Comparison of ENCODE assay signal across 8 cellular contexts in the genomic region with DNA sequence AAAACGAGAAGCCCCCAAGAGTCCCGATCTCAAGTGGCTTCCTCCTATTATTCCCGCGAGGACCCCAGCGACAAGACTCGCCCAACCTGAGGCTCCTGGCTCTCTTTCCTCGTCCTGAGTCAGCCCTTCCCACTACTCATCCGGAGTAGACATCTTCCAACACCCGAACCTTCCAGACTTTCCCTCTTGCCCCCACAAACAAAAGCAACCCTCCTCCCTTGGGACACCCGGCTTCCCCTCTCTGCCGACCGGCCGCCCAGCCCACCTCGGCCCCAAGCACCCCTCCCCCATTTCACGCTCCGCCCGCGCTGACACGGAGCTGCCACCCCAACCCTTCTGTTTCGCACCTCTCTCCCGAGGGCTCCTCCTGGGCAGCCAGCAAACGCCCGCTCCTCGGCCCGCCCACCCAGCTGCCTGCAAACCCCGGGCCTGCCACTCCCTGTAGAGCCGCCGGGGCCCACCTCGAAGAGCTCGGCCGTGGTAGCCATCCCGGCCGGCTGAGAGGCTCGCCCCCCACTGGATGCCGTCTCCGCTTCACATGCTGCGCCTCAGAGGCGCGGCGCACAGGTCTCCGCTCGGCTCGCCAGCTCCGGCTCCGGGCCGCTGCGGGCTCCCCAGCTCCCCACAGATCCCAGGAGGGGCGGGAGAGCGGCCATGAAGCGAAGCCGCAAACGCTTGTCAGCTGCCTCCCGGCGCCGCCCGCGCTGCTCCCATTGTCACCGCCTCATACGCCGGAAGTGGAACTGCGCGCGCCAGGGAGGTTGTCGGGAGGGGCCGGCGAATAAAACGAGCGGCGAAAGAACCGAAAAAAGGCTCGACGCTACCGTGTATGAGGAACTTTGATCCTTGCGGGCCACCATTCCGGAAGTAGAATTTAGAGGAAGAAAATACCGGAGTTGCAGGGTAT. TPM values are rescaled to one million over a fixed set of nuclear protein-coding genes. Genes with fewer than 3 reads are reported as not detected.
DNase-seq lines count a peak whose midpoint lies in the region; ATAC-seq and TF ChIP-seq lines count a peak whose summit lies in the region.

A gene with protein sequence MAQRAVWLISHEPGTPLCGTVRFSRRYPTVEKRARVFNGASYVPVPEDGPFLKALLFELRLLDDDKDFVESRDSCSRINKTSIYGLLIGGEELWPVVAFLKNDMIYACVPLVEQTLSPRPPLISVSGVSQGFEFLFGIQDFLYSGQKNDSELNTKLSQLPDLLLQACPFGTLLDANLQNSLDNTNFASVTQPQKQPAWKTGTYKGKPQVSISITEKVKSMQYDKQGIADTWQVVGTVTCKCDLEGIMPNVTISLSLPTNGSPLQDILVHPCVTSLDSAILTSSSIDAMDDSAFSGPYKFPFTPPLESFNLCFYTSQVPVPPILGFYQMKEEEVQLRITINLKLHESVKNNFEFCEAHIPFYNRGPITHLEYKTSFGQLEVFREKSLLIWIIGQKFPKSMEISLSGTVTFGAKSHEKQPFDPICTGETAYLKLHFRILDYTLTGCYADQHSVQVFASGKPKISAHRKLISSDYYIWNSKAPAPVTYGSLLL (plus strand): TSS at position 811 of the 907 bp plus-strand sequence. CDS start 344 bp downstream, outside the sequence.
A gene with protein sequence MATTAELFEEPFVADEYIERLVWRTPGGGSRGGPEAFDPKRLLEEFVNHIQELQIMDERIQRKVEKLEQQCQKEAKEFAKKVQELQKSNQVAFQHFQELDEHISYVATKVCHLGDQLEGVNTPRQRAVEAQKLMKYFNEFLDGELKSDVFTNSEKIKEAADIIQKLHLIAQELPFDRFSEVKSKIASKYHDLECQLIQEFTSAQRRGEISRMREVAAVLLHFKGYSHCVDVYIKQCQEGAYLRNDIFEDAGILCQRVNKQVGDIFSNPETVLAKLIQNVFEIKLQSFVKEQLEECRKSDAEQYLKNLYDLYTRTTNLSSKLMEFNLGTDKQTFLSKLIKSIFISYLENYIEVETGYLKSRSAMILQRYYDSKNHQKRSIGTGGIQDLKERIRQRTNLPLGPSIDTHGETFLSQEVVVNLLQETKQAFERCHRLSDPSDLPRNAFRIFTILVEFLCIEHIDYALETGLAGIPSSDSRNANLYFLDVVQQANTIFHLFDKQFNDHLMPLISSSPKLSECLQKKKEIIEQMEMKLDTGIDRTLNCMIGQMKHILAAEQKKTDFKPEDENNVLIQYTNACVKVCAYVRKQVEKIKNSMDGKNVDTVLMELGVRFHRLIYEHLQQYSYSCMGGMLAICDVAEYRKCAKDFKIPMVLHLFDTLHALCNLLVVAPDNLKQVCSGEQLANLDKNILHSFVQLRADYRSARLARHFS (minus strand): TSS at position 745 of the 907 bp plus-strand sequence. CDS start 257 bp downstream, at position 488.

- peak within 1 kb of the TSS; percentile 58 for H3K56ac ChIP-seq in H9 (ENCODE audit: insufficient read length, low read depth, low read length)

- peaks cover 2% of the 10 kb centered on the region for H4K20me1 ChIP-seq in H9 (ENCODE audit: control insufficient read depth, insufficient read depth, insufficient read length)

- H4K91ac ChIP-seq in H9 (ENCODE audit: insufficient read length, low read depth, low read length): no peak within 1 kb of the TSS

- peak within 1 kb of the TSS; percentile 46 for H4K8ac ChIP-seq in H9 (replicated peaks; ENCODE audit: insufficient read length, low read depth, low read length)

- H3T11ph ChIP-seq in H9 (ENCODE audit: low read length): no peak within 1 kb of the TSS

- no peaks in the 10 kb centered on the region for H3K9me3 Mint-ChIP-seq in H9
- H3K9me3 Mint-ChIP-seq in natural killer cell treated with Interleukin-12 subunit alpha and Interleukin-12 subunit beta and Interleukin-15 and Interleukin-18, amount 100 ng/mL, for 72 hours: no peaks in the 10 kb centered on the region

- WGBS in H9 (ENCODE audit: extremely low coverage, insufficient read length, low lambda C conversion rate): no CpG with 5 or more reads among the region's 76 CpGs

- H3K9me3 ChIP-seq in H9 (ENCODE audit: control insufficient read depth, low read depth, low read length) (no peaks in the 10 kb centered on the region), MG63 (no peaks in the 10 kb centered on the region)

- peak within 1 kb of the TSS; percentile 99 to 100 for H3K4me3 Mint-ChIP-seq in H9
- H3K4me3 Mint-ChIP-seq in natural killer cell treated with Interleukin-12 subunit alpha and Interleukin-12 subunit beta and Interleukin-15 and Interleukin-18, amount 100 ng/mL, for 72 hours: peak within 1 kb of the TSS; percentile 100

- peaks cover 3% of the 10 kb centered on the region for H3K23me2 ChIP-seq in H9 (ENCODE audit: insufficient read length, low read depth, low read length, poor library complexity, severe bottlenecking)

- peak within 1 kb of the TSS; percentile 92 for H3K23ac ChIP-seq in H9 (ENCODE audit: insufficient read length, low read depth, low read length)

- TF ChIP-seq CTCF in H9 (conservative IDR thresholded peaks at IDR 0.05): no peak
- TF ChIP-seq CTCF in fibroblast of pulmonary artery (IDR thresholded peaks at IDR 0.05; ENCODE audit: low read length, missing control alignments): no peak

- peak within 1 kb of the TSS; percentile 99 to 100 (median 99) for H3K27ac Mint-ChIP-seq in H9
- peak within 1 kb of the TSS; percentile 99 for H3K27ac Mint-ChIP-seq in natural killer cell treated with Interleukin-12 subunit alpha and Interleukin-12 subunit beta and Interleukin-15 and Interleukin-18, amount 100 ng/mL, for 72 hours

- peaks cover 2 to 8% (median 2%) of the 10 kb centered on the region in 3 experiments; a peak in 6 of 7 replicates for H3K36me3 Mint-ChIP-seq in H9 (ENCODE audit: insufficient read depth in 1 of 3, low read depth in 3 of 3)
- H3K36me3 Mint-ChIP-seq in natural killer cell treated with Interleukin-12 subunit alpha and Interleukin-12 subunit beta and Interleukin-15 and Interleukin-18, amount 100 ng/mL, for 72 hours: peaks cover 20% of the 10 kb centered on the region

- no peaks in the 10 kb centered on the region; the same call in 1 of the 2 replicates for H3K36me3 ChIP-seq in MG63

- peak within 1 kb of the TSS; percentile 94 for H3K14ac ChIP-seq in H9 (ENCODE audit: insufficient read depth, low read length)

- H4K5ac ChIP-seq in H9 (ENCODE audit: insufficient read length, low read depth, low read length): peak within 1 kb of the TSS; percentile 83

- peak within 1 kb of the TSS; percentile 98 for H3K9ac ChIP-seq in H9 (ENCODE audit: extremely low read depth, insufficient read length, low read length)

- no peak within 1 kb of the TSS; the same call in 1 of the 2 replicates for H3K4ac ChIP-seq in H9 (ENCODE audit: low read depth, low read length)

- no peaks in the 10 kb centered on the region; the same call in 1 of the 2 replicates for H3K4me1 ChIP-seq in H9 (ENCODE audit: insufficient read depth, low read length)

- no peak within 1 kb of the TSS for H2AK5ac ChIP-seq in H9 (ENCODE audit: insufficient read length, low read length)

- no peak within 1 kb of the TSS for H2BK20ac ChIP-seq in H9 (ENCODE audit: low read depth, low read length, poor library complexity, severe bottlenecking)

- DNase-seq in G401 (ENCODE audit: low spot score) (peak; percentile 93), H9 (peak; percentile 92), MG63 (peak; percentile 83), SHP77 treated with DMSO at 0.1 percent for 48 hours (lab: John Stamatoyannopoulos, UW) (peak; percentile 89), fibroblast of pulmonary artery (ENCODE audit: low read depth) (peak; percentile 93)
- peak; percentile 97 for DNase-seq in activated effector memory CD4-positive, alpha-beta T cell treated with anti-CD3 and anti-CD28 coated beads, Interleukin-2, amount 50 U/mL, for 16 hours
- peak; percentile 94 for DNase-seq in natural killer cell treated with Interleukin-12 subunit alpha and Interleukin-12 subunit beta and Interleukin-15 and Interleukin-18, amount 100 ng/mL, for 72 hours (ENCODE audit: low spot score)
- peak; percentile 91 for DNase-seq in stimulated activated naive CD8-positive, alpha-beta T cell treated with anti-CD3 and anti-CD28 coated beads, Interleukin-15, Interleukin-2, amounts not matched to agents 100 U/mL and 50 U/mL, for 24 hours

- no peaks in the 10 kb centered on the region for H3K27me3 ChIP-seq in H9 (ENCODE audit: insufficient read depth, low read length)
- H3K27me3 ChIP-seq in MG63: no peaks in the 10 kb centered on the region

- H2AFZ ChIP-seq in H9 (ENCODE audit: low read length): peak within 1 kb of the TSS; percentile 79

- peak; percentile 92 to 95 for ATAC-seq in natural killer cell treated with Interleukin-12 subunit alpha and Interleukin-12 subunit beta and Interleukin-15 and Interleukin-18, amount 100 ng/mL, for 72 hours
- ATAC-seq in stimulated activated naive CD8-positive, alpha-beta T cell treated with anti-CD3 and anti-CD28 coated beads, Interleukin-15, Interleukin-2, amounts not matched to agents 100 U/mL and 50 U/mL, for 24 hours: peak; percentile 91

- H3K4me1 Mint-ChIP-seq in H9: peaks cover 42 to 46% of the 10 kb centered on the region in 2 experiments
- peaks cover 39 to 40% of the 10 kb centered on the region in 2 donors for H3K4me1 Mint-ChIP-seq in natural killer cell treated with Interleukin-12 subunit alpha and Interleukin-12 subunit beta and Interleukin-15 and Interleukin-18, amount 100 ng/mL, for 72 hours (ENCODE audit: low read depth in 2 of 2)

- H2BK15ac ChIP-seq in H9 (ENCODE audit: low read depth, low read length): no peak within 1 kb of the TSS

- H3K79me1 ChIP-seq in H9 (ENCODE audit: insufficient read depth, low read depth, low read length, poor library complexity, severe bottlenecking): peaks cover 8% of the 10 kb centered on the region

- H2BK5ac ChIP-seq in H9 (ENCODE audit: insufficient read length, low read length): peak within 1 kb of the TSS; percentile 77

- H3K27ac ChIP-seq in H9 (ENCODE audit: insufficient read length, low read depth, low read length): peak within 1 kb of the TSS; percentile 89

- no peak within 1 kb of the TSS for H2BK12ac ChIP-seq in H9 (ENCODE audit: insufficient read length, low read depth, low read length)

- H3K4me2 ChIP-seq in H9 (ENCODE audit: insufficient read depth, insufficient read length, low read length): peak within 1 kb of the TSS; percentile 90

- H3K4me3 ChIP-seq in MG63 (peak within 1 kb of the TSS; percentile 87), fibroblast of pulmonary artery (replicated peaks; ENCODE audit: low read depth, low read length) (peak within 1 kb of the TSS; percentile 95)

- H2BK120ac ChIP-seq in H9 (ENCODE audit: low read depth, low read length, poor library complexity, severe bottlenecking): no peak within 1 kb of the TSS

- H3K79me2 ChIP-seq in H9 (ENCODE audit: insufficient read depth, low read length): peaks cover 21% of the 10 kb centered on the region; the same call in 1 of the 2 replicates

- in situ Hi-C loops in G401 (cut with HindIII; ENCODE audit: low sequenced_read_pairs): no loop called here

- peak within 1 kb of the TSS; percentile 85 for H3K18ac ChIP-seq in H9 (ENCODE audit: insufficient read length, low read depth, low read length)

- H3K27me3 Mint-ChIP-seq in H9 (ENCODE audit: low read depth): no peaks in the 10 kb centered on the region
- H3K27me3 Mint-ChIP-seq in natural killer cell treated with Interleukin-12 subunit alpha and Interleukin-12 subunit beta and Interleukin-15 and Interleukin-18, amount 100 ng/mL, for 72 hours: no peaks in the 10 kb centered on the region

RNA-seq across cellular contexts. Expression of the first gene that starts in this region (rescaled TPM):
- total RNA-seq in G401 (2014; rRNA removed; shearing (Covaris generic)): 14.3 and 32.8 TPM in 2 replicates
- 42.6 and 48.8 TPM in 2 replicates for total RNA-seq in H9 (2021)
- total RNA-seq in MG63 (2014; rRNA removed; shearing (Covaris generic); ENCODE audit: low replicate concordance): 2.9 and 6.6 TPM in 2 replicates
- total RNA-seq in natural killer cell treated with Interleukin-12 subunit alpha and Interleukin-12 subunit beta and Interleukin-15 and Interleukin-18, amount 100 ng/mL, for 72 hours: 10 to 100 TPM; 27.3 to 50.9 TPM

RNA-seq across cellular contexts. Expression of the second gene that starts in this region (rescaled TPM):
- total RNA-seq in G401 (2014; rRNA removed; shearing (Covaris generic)): 44.5 and 70.7 TPM in 2 replicates
- 92.9 and 97.4 TPM in 2 replicates for total RNA-seq in H9 (2021)
- 15.4 and 74.9 TPM in 2 replicates for total RNA-seq in MG63 (2014; rRNA removed; shearing (Covaris generic); ENCODE audit: low replicate concordance)
- 10 to 100 TPM; 67.6 to 77.4 TPM for total RNA-seq in natural killer cell treated with Interleukin-12 subunit alpha and Interleukin-12 subunit beta and Interleukin-15 and Interleukin-18, amount 100 ng/mL, for 72 hours

Comparison
In these comparisons a context has a peak if more than half of its experiments do, and no peak if none do; other contexts are left out.
1. Peak in every context shown above with its lines: DNase-seq, ATAC-seq, H3K4me3 ChIP-seq and H3K27ac ChIP-seq.